In the genomic region with DNA sequence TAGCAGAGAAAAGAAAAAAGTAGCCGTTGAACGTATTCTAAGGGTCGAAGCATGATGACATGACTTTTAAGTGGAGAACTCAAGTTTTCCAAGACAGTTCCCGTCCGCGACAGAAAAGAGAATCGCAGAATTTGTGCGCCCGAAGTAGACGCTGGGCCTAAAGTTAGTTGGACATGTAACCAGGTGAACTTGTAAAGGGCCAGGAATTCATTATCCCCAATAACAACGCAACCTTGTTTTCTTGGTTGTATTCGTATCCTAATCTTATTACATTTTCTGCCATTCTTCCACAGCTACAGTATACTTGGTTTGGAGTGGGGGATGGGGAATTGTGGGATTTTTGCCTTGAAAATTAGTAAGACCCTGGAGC, we compare ENCODE assay signal across 8 cellular contexts. TPM values are rescaled to one million over a fixed set of nuclear protein-coding genes. Genes with fewer than 3 reads are reported as not detected.
DNase-seq lines count a peak whose midpoint lies in the region; TF ChIP-seq lines count a peak whose summit lies in the region.

No MANE protein-coding gene starts in this region.

- no peaks in the 10 kb centered on the region for H3K9me3 ChIP-seq in stomach

- H3K27ac ChIP-seq in angular gyrus (ENCODE audit: low read depth, low read length) (peak overlapping the region; percentile 82), stomach (peak overlapping the region; percentile 89 to 98 (median 93))

- POLR2A ChIA-PET in BJ (lab: Charles Lee) = interaction anchor here (1.0 kb wide), 1 partner anchor 32 kb away, joined by 6 read pairs; no protein-coding TSS in a partner anchor

- DNase-seq in BJ (ENCODE audit: low read depth) (no peak), KG1 (lab: John Stamatoyannopoulos, UW) (peak; percentile 27), iris pigment epithelial cell (ENCODE audit: low read depth) (peak; percentile 57), stomach (no peak), SKM-1 treated with dmso at 0.1 percent for 144 hours (lab: John Stamatoyannopoulos, UW; ENCODE audit: unreplicated experiment) (no peak), NCI-H524 treated with DMSO at 0.1 percent for 48 hours (lab: John Stamatoyannopoulos, UW) (no peak), ecto neural progenitor cell (ENCODE audit: low spot score) (no peak)

- TF ChIP-seq POLR2A in stomach (IDR thresholded peaks at IDR 0.05) = no peak

- intact Hi-C loops in stomach (cut with DNase I; ENCODE audit: low total_unique reads) = no loop called here

- no peaks in the 10 kb centered on the region for H3K27me3 ChIP-seq in BJ (ENCODE audit: control insufficient read depth, insufficient read depth, low read length)
- no peaks in the 10 kb centered on the region for H3K27me3 ChIP-seq in stomach

- H3K36me3 ChIP-seq in BJ (ENCODE audit: control insufficient read depth, insufficient read depth, low read length) = peaks cover 1% of the 10 kb centered on the region; the same call in 1 of the 2 replicates
- peaks cover 0 to 5% (median 2%) of the 10 kb centered on the region in 4 donors for H3K36me3 ChIP-seq in stomach

- peaks cover 17 to 61% (median 50%) of the 10 kb centered on the region in 4 donors for H3K4me1 ChIP-seq in stomach

- no peak for TF ChIP-seq EP300 in stomach (IDR thresholded peaks at IDR 0.05)

- CTCF ChIA-PET in BJ (lab: Yijun Ruan, JAX) = interaction anchor here (0.9 kb wide), 1 partner anchor 52 kb away, joined by 7 read pairs; no protein-coding TSS in a partner anchor

- 2 to 15% (median 5%) methylated on average over 12 of the region's 12 CpGs for WGBS in stomach, 5 donors

- H3K4me3 ChIP-seq in BJ (ENCODE audit: low read depth, low read length) = peak overlapping the region; percentile 93
- peak overlapping the region; percentile 76 to 93 (median 89) for H3K4me3 ChIP-seq in stomach

- TF ChIP-seq CTCF in BJ (IDR thresholded peaks at IDR 0.05; ENCODE audit: insufficient read depth, low read depth, low read length) (no peak), stomach (IDR thresholded peaks at IDR 0.05) (no peak)

RNA-seq across cellular contexts. Expression of a gene that starts 0.9 kb away (rescaled TPM):
- polyA plus RNA-seq in BJ (2011; rRNA removed) (7.8 and 16.6 TPM in 2 replicates), stomach (10 to 100 TPM in 2 of 3 donors, 1 to 10 TPM in 1; 7.2 to 17.0 (median 10.8) TPM)
- polyA minus RNA-seq in BJ (2011; rRNA and poly(A)+ RNA removed) = 19.3 and 29.2 TPM in 2 replicates
- 100 to 1,000 TPM in 1 of 5 donors, 10 to 100 TPM in 4; 25.8 to 138 (median 56.2) TPM for total RNA-seq in stomach

Comparison
In these comparisons a context has a peak if more than half of its experiments do, and no peak if none do; other contexts are left out.
1. DNase-seq: peak in KG1 (single experiment) and iris pigment epithelial cell (single experiment); none in BJ (single experiment), stomach (single experiment), SKM-1 treated with dmso at 0.1 percent for 144 hours (single experiment), NCI-H524 treated with DMSO at 0.1 percent for 48 hours (single experiment) and ecto neural progenitor cell (single experiment).